In genomic region chr6:33154349-33154748, GRCh38 we compare ENCODE assay signal across 32 cellular contexts.
"Had no signal": no experiment of that assay in that cellular context is flagged by ENCODE, and none has a peak within 500 bp of the region (broad histone marks: within the 10 kb centered on the region; RNA-seq: fewer than 3 reads in every experiment).

No MANE protein-coding gene starts in this region.

- H3K27me3 ChIP-seq: MG63 had no signal

- H3K27ac ChIP-seq: KMS-11 had no signal

- H3K4me3 ChIP-seq: MG63 had no signal

- H3K36me3 ChIP-seq: MG63 had no signal

- DNase-seq: Kasumi-1, KBM-7, KG1, MG63, MM.1S, MV-4-11, NCI-H1048, NCI-H1092, NCI-H1092 treated with DMSO at 0.1 percent for 48 hours, NCI-H1105, NCI-H1105 treated with DMSO at 0.1 percent for 48 hours, NCI-H1417 treated with DMSO at 0.1 percent for 48 hours, NCI-H1436, NCI-H1436 treated with DMSO at 0.1 percent for 48 hours, NCI-H146, NCI-H1694, NCI-H1694 treated with DMSO at 0.1 percent for 48 hours, NCI-H187, NCI-H187 treated with DMSO at 0.1 percent for 48 hours, NCI-H1930, NCI-H2029, NCI-H2029 treated with DMSO at 0.1 percent for 48 hours, NCI-H2081 treated with DMSO at 0.1 percent for 48 hours, NCI-H2107, NCI-H2171, NCI-H2227 treated with DMSO at 0.1 percent for 48 hours, NCI-H226, NCI-H345, NCI-H446, NCI-H446 treated with DMSO at 0.1 percent for 48 hours, NCI-H510A had no signal

- H3K4me2 ChIP-seq: KMS-11 had no signal

- H3K9ac ChIP-seq: KMS-11 had no signal
